ENCODE assay signal across 8 cellular contexts in the genomic region with DNA sequence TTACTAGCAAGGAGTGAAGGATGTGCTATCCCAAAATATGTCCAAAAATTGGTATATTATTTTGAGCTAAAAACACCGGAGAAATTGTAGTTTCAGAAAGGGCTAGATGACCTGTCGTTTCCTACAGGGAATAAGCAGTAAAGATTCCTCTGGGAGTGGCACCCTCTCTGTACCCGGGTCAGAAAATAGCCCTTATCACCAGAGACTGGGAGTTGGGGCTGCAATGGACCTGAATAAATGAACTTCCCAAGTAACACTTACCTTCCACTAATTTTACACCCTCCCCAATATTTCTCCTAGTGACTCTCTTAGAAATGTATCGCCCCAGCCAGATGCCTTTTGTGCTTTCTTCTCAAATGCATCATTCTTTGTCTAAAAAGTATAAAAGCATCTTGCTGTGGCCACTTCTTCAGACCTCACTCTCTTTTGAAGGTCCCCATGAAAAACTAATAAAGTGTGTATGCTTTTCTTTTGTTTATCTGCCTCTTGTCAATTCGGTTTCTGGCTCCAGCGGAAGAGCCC. TPM values are rescaled to one million over a fixed set of nuclear protein-coding genes. Genes with fewer than 3 reads are reported as not detected.
DNase-seq lines count a peak whose midpoint lies in the region; ATAC-seq and TF ChIP-seq lines count a peak whose summit lies in the region.

No MANE protein-coding gene starts in this region.

- peaks cover 28% of the 10 kb centered on the region for H3K36me3 Mint-ChIP-seq in activated T-cell treated with anti-CD3 and anti-CD28 coated beads, Interleukin-2, amount 50 U/mL, for 24 hours (ENCODE audit: low read depth)
- H3K36me3 Mint-ChIP-seq in activated naive CD8-positive, alpha-beta T cell treated with anti-CD3 and anti-CD28 coated beads, Interleukin-2, amount 50 U/mL, for 24 hours (ENCODE audit: low read depth) = peaks cover 5% of the 10 kb centered on the region

- no peaks in the 10 kb centered on the region for H3K9me3 ChIP-seq in left lung
- H3K9me3 ChIP-seq in thymus (ENCODE audit: control insufficient read depth) = no peaks in the 10 kb centered on the region

- peaks cover 0 to 10% of the 10 kb centered on the region in 2 donors for H3K36me3 ChIP-seq in left lung
- H3K36me3 ChIP-seq in thymus (ENCODE audit: control insufficient read depth, insufficient read depth) = peaks cover 7% of the 10 kb centered on the region

- peak overlapping the region; percentile 83 for H3K4me3 Mint-ChIP-seq in activated T-cell treated with anti-CD3 and anti-CD28 coated beads, Interleukin-2, amount 50 U/mL, for 24 hours
- peak overlapping the region; percentile 82 for H3K4me3 Mint-ChIP-seq in activated naive CD8-positive, alpha-beta T cell treated with anti-CD3 and anti-CD28 coated beads, Interleukin-2, amount 50 U/mL, for 24 hours

- peaks cover 50% of the 10 kb centered on the region for H3K4me1 Mint-ChIP-seq in activated T-cell treated with anti-CD3 and anti-CD28 coated beads, Interleukin-2, amount 50 U/mL, for 24 hours (ENCODE audit: low read depth)
- peaks cover 49% of the 10 kb centered on the region for H3K4me1 Mint-ChIP-seq in activated naive CD8-positive, alpha-beta T cell treated with anti-CD3 and anti-CD28 coated beads, Interleukin-2, amount 50 U/mL, for 24 hours

- H3K27ac ChIP-seq in left lung (peak overlapping the region; percentile 91 to 97), thymus (ENCODE audit: low read depth) (peak overlapping the region; percentile 99)

- intact Hi-C loops in left lung (cut with DNase I) = no loop called here

- H3K4me3 ChIP-seq in left lung (peak overlapping the region; percentile 80 to 98), thymus (ENCODE audit: low read length) (peak overlapping the region; percentile 98)

- no peaks in the 10 kb centered on the region for H3K9me3 Mint-ChIP-seq in activated T-cell treated with anti-CD3 and anti-CD28 coated beads, Interleukin-2, amount 50 U/mL, for 24 hours
- H3K9me3 Mint-ChIP-seq in activated naive CD8-positive, alpha-beta T cell treated with anti-CD3 and anti-CD28 coated beads, Interleukin-2, amount 50 U/mL, for 24 hours = no peaks in the 10 kb centered on the region

- peak overlapping the region; percentile 94 for H3K27ac Mint-ChIP-seq in activated T-cell treated with anti-CD3 and anti-CD28 coated beads, Interleukin-2, amount 50 U/mL, for 24 hours
- peak overlapping the region; percentile 88 for H3K27ac Mint-ChIP-seq in activated naive CD8-positive, alpha-beta T cell treated with anti-CD3 and anti-CD28 coated beads, Interleukin-2, amount 50 U/mL, for 24 hours

- no peaks in the 10 kb centered on the region for H3K27me3 Mint-ChIP-seq in activated T-cell treated with anti-CD3 and anti-CD28 coated beads, Interleukin-2, amount 50 U/mL, for 24 hours
- H3K27me3 Mint-ChIP-seq in activated naive CD8-positive, alpha-beta T cell treated with anti-CD3 and anti-CD28 coated beads, Interleukin-2, amount 50 U/mL, for 24 hours = no peaks in the 10 kb centered on the region

- no peak for ATAC-seq in activated naive CD8-positive, alpha-beta T cell treated with anti-CD3 and anti-CD28 coated beads, Interleukin-2, amount 50 U/mL, for 24 hours
- ATAC-seq in left lung (no peak), HG02571 (IDR thresholded peaks at IDR 0.05; ENCODE audit: unreplicated experiment) (no peak)

- H3K27me3 ChIP-seq in left lung (no peaks in the 10 kb centered on the region), thymus (ENCODE audit: control insufficient read depth, insufficient read depth) (no peaks in the 10 kb centered on the region)

- H3K4me1 ChIP-seq in left lung = peaks cover 10 to 71% of the 10 kb centered on the region in 2 donors
- H3K4me1 ChIP-seq in thymus (ENCODE audit: control insufficient read depth, insufficient read depth, low read length) = peaks cover 23% of the 10 kb centered on the region

- WGBS in thymus = 50% methylated on average over 6 of the region's 6 CpGs

- DNase-seq in activated T-cell treated with anti-CD3 and anti-CD28 coated beads, Interleukin-2, amount 50 U/mL, for 24 hours = no peak
- DNase-seq in activated T-cell treated with anti-CD3 and anti-CD28 coated beads for 4 hours (no peak), left lung (no peak), NCI-H1417 treated with DMSO at 0.1 percent for 48 hours (lab: John Stamatoyannopoulos, UW) (no peak), pons (ENCODE audit: low spot score) (no peak)
- no peak for DNase-seq in activated naive CD8-positive, alpha-beta T cell treated with anti-CD3 and anti-CD28 coated beads, Interleukin-2, amount 50 U/mL, for 24 hours

- TF ChIP-seq CTCF in left lung (IDR thresholded peaks at IDR 0.05) = no peak

RNA-seq across cellular contexts. Expression of a gene that starts 0.7 kb away (rescaled TPM):
- 10 to 100 TPM; 37.6 to 37.9 TPM for total RNA-seq in left lung
- 67.6 TPM for polyA plus RNA-seq in thymus

RNA-seq across cellular contexts. Expression of a gene that starts 49.5 kb away (rescaled TPM):
- 10 to 100 TPM; 55.3 to 63.0 TPM for total RNA-seq in left lung
- 81.4 TPM for polyA plus RNA-seq in thymus
